14 cellular contexts compared by ENCODE assay signal in genomic region chr4:184958127-184958806, GRCh38.
A peak's percentile ranks its signal among the peaks of the same experiment; 100 is the strongest.
DNase-seq lines count a peak whose midpoint lies in the region; ATAC-seq and TF ChIP-seq lines count a peak whose summit lies in the region.
"Had no signal": no experiment of that assay in that cellular context is flagged by ENCODE, and none has a peak within 500 bp of the region (broad histone marks: within the 10 kb centered on the region; RNA-seq: fewer than 3 reads in every experiment).

No MANE protein-coding gene starts in this region.

- H2AK5ac ChIP-seq in neuronal stem cell (ENCODE audit: low read depth, low read length) = no peak overlapping the region

- no peaks in the 10 kb centered on the region for H3K79me1 ChIP-seq in neuronal stem cell (ENCODE audit: low read depth, low read length)

- H2BK120ac ChIP-seq in neuronal stem cell (ENCODE audit: low read depth, low read length) = no peak overlapping the region

- H4K8ac ChIP-seq in neuronal stem cell (ENCODE audit: low read depth, low read length) = no peak overlapping the region

- H3K9me3 ChIP-seq in heart right ventricle (no peaks in the 10 kb centered on the region), right atrium auricular region (no peaks in the 10 kb centered on the region), neuronal stem cell (replicated peaks in 1 of 2; ENCODE audit: control insufficient read depth in 2 of 2, insufficient read depth in 1 of 2, low read depth in 1 of 2, low read length in 2 of 2) (no peaks in the 10 kb centered on the region)

- H3K14ac ChIP-seq in neuronal stem cell (ENCODE audit: low read length) = no peak overlapping the region

- H2BK5ac ChIP-seq in neuronal stem cell (ENCODE audit: low read length) = no peak overlapping the region

- no peak overlapping the region for H2BK15ac ChIP-seq in neuronal stem cell (ENCODE audit: low read length)

- WGBS in heart right ventricle, 2 donors = 59 to 75% methylated on average over 7 of the region's 7 CpGs
- WGBS in neuronal stem cell (ENCODE audit: extremely low coverage in 2 of 2, insufficient read length in 2 of 2, insufficient replicate concordance in 1 of 2), 2 donors = no CpG with 5 or more reads among the region's 7 CpGs

- TF ChIP-seq CTCF in heart right ventricle (IDR thresholded peaks at IDR 0.05) = no peak
- no peak for TF ChIP-seq CTCF in right atrium auricular region (IDR thresholded peaks at IDR 0.05)

- H3K27ac ChIP-seq in heart right ventricle (no peak overlapping the region), right atrium auricular region (no peak overlapping the region), neuronal stem cell (replicated peaks; ENCODE audit: low read length) (no peak overlapping the region)
- H3K27ac ChIP-seq: KMS-11 had no signal

- DNase-seq in heart right ventricle = no peak
- DNase-seq in right atrium auricular region (ENCODE audit: low spot score) = no peak
- peak; percentile 66 for DNase-seq in NCI-H1417 treated with DMSO at 0.1 percent for 48 hours (lab: John Stamatoyannopoulos, UW)
- DNase-seq in left kidney (ENCODE audit: low read depth, low spot score) = peak; percentile 20
- no peak for DNase-seq in NCI-H146 (lab: John Stamatoyannopoulos, UW)
- DNase-seq in neuronal stem cell (ENCODE audit: low spot score) = no peak
- DNase-seq: CD8-positive, alpha-beta memory T cell; DND-41; GOT3; NCI-H187 treated with DMSO at 0.1 percent for 48 hours; NCI-H526 had no signal

- H3K4me3 ChIP-seq in heart right ventricle (no peak overlapping the region), right atrium auricular region (no peak overlapping the region), neuronal stem cell (ENCODE audit: low read length in 2 of 2) (no peak overlapping the region)
- H3K4me3 ChIP-seq: GM12878 had no signal

- no peak overlapping the region for H3K23ac ChIP-seq in neuronal stem cell (ENCODE audit: low read depth, low read length, poor library complexity)

- peak in 5 of 8 donors; percentile 52 to 71 (median 60) for ATAC-seq in heart right ventricle
- ATAC-seq in HG02759 (IDR thresholded peaks at IDR 0.05; ENCODE audit: unreplicated experiment) = no peak
- ATAC-seq: GM12878 had no signal

- no peak overlapping the region for H3K18ac ChIP-seq in neuronal stem cell (ENCODE audit: low read length)

- no peak overlapping the region for H3K4ac ChIP-seq in neuronal stem cell (ENCODE audit: low read length)

- H2AFZ ChIP-seq in neuronal stem cell (ENCODE audit: low read length) = no peak overlapping the region

- H2BK12ac ChIP-seq in neuronal stem cell (ENCODE audit: low read length) = no peak overlapping the region

- H3K27me3 ChIP-seq in heart right ventricle (peaks cover 0 to 3% (median 0%) of the 10 kb centered on the region in 7 donors), right atrium auricular region (no peaks in the 10 kb centered on the region), neuronal stem cell (ENCODE audit: control insufficient read depth in 3 of 3, insufficient read depth in 3 of 3, low read depth in 1 of 3, low read length in 3 of 3) (no peaks in the 10 kb centered on the region)

- H3K4me1 ChIP-seq in heart right ventricle (peaks cover 0 to 10% (median 6%) of the 10 kb centered on the region in 9 donors), right atrium auricular region (no peaks in the 10 kb centered on the region), neuronal stem cell (ENCODE audit: control insufficient read depth in 2 of 2, insufficient read depth in 1 of 2, low read depth in 1 of 2, low read length in 2 of 2) (peaks cover 6 to 9% of the 10 kb centered on the region in 2 donors)

- no peak overlapping the region for H3K4me2 ChIP-seq in neuronal stem cell (ENCODE audit: insufficient read depth, low read length, poor library complexity, severe bottlenecking)
- H3K4me2 ChIP-seq: KMS-11 had no signal

- no peak overlapping the region for H3K9ac ChIP-seq in neuronal stem cell (ENCODE audit: low read depth, low read length, poor library complexity)
- H3K9ac ChIP-seq: KMS-11 had no signal

- intact Hi-C loops in heart right ventricle (cut with DNase I) = no loop called here

- H3K36me3 ChIP-seq in heart right ventricle (no peaks in the 10 kb centered on the region), right atrium auricular region (no peaks in the 10 kb centered on the region), neuronal stem cell (replicated peaks in 1 of 2; ENCODE audit: control insufficient read depth in 2 of 2, insufficient read depth in 2 of 2, low read length in 2 of 2) (no peaks in the 10 kb centered on the region)

- no peak overlapping the region for H4K91ac ChIP-seq in neuronal stem cell (ENCODE audit: low read depth, low read length, poor library complexity)

Comparison
In these comparisons a context has a peak if more than half of its experiments do, and no peak if none do; other contexts are left out.
1. DNase-seq: peak in NCI-H1417 treated with DMSO at 0.1 percent for 48 hours (single experiment) and left kidney (single experiment); none in heart right ventricle (0 of 2), right atrium auricular region (single experiment), NCI-H146 (single experiment) and neuronal stem cell (single experiment).